In genomic region chr2:10317646-10318045, GRCh38 we compare ENCODE assay signal across 17 cellular contexts.
"Had no signal": no experiment of that assay in that cellular context is flagged by ENCODE, and none has a peak within 500 bp of the region (broad histone marks: within the 10 kb centered on the region; RNA-seq: fewer than 3 reads in every experiment).

No MANE protein-coding gene starts in this region.

- H3K27me3 ChIP-seq: cardiac muscle cell, sigmoid colon, upper lobe of right lung had no signal

- H3K9me3 Mint-ChIP-seq: activated B cell treated with CpG ODN at 0.5 μM for 24 hours had no signal

- H3K27ac ChIP-seq: cardiac muscle cell, epithelial cell of prostate, sigmoid colon, upper lobe of right lung had no signal

- H3K4me3 Mint-ChIP-seq: activated B cell treated with CpG ODN at 0.5 μM for 24 hours; activated CD4-positive, alpha-beta memory T cell treated with anti-CD3 and anti-CD28 coated beads, Interleukin-2, amount 10 ng/mL, durations not matched to agents 7 days and 5 days; activated CD8-positive, alpha-beta memory T cell treated with anti-CD3 and anti-CD28 coated beads, Interleukin-2, amount 10 ng/mL, durations not matched to agents 7 days and 5 days; activated naive CD8-positive, alpha-beta T cell treated with anti-CD3 and anti-CD28 coated beads for 36 hours; nephron; stimulated activated naive B cell treated with anti-CD40 and anti-IgM and Interleukin-4, amounts not matched to agents 10 μg/mL and 1 μg/mL and 100 μg/mL, for 72 hours had no signal

- H3K36me3 ChIP-seq: cardiac muscle cell, sigmoid colon, upper lobe of right lung had no signal

- H3K4me1 Mint-ChIP-seq: activated CD8-positive, alpha-beta memory T cell treated with anti-CD3 and anti-CD28 coated beads, Interleukin-2, amount 10 ng/mL, durations not matched to agents 7 days and 5 days had no signal

- ATAC-seq: activated CD8-positive, alpha-beta memory T cell treated with anti-CD3 and anti-CD28 coated beads, Interleukin-2, amount 10 ng/mL, durations not matched to agents 7 days and 5 days; left cardiac atrium; stimulated activated naive B cell treated with anti-CD40 and anti-IgM and Interleukin-4, amounts not matched to agents 10 μg/mL and 1 μg/mL and 100 μg/mL, for 72 hours; upper lobe of right lung had no signal

- H3K4me1 ChIP-seq: sigmoid colon, upper lobe of right lung had no signal

- H3K27me3 Mint-ChIP-seq: activated B cell treated with CpG ODN at 0.5 μM for 24 hours; activated CD4-positive, alpha-beta memory T cell treated with anti-CD3 and anti-CD28 coated beads, Interleukin-2, amount 10 ng/mL, durations not matched to agents 7 days and 5 days; activated CD8-positive, alpha-beta memory T cell treated with anti-CD3 and anti-CD28 coated beads, Interleukin-2, amount 10 ng/mL, durations not matched to agents 7 days and 5 days; activated naive CD8-positive, alpha-beta T cell treated with anti-CD3 and anti-CD28 coated beads for 36 hours; stimulated activated naive B cell treated with anti-CD40 and anti-IgM and Interleukin-4, amounts not matched to agents 10 μg/mL and 1 μg/mL and 100 μg/mL, for 72 hours had no signal

- DNase-seq: activated B cell treated with CpG ODN at 0.5 μM for 24 hours; activated CD4-positive, alpha-beta memory T cell treated with anti-CD3 and anti-CD28 coated beads, Interleukin-2, amount 10 ng/mL, durations not matched to agents 7 days and 5 days; activated CD4-positive, alpha-beta T cell treated with anti-CD3 and anti-CD28 coated beads for 48 hours; activated CD8-positive, alpha-beta memory T cell treated with anti-CD3 and anti-CD28 coated beads, Interleukin-2, amount 10 ng/mL, durations not matched to agents 7 days and 5 days; activated naive CD8-positive, alpha-beta T cell treated with anti-CD3 and anti-CD28 coated beads for 36 hours; amniotic stem cell; foreskin fibroblast; left cardiac atrium; mesendoderm; nucleus accumbens; sigmoid colon; stimulated activated naive B cell treated with anti-CD40 and anti-IgM and Interleukin-4, amounts not matched to agents 10 μg/mL and 1 μg/mL and 100 μg/mL, for 72 hours; upper lobe of right lung had no signal

- FAIRE-seq: TTC549 had no signal

- H3K4me3 ChIP-seq: cardiac muscle cell, sigmoid colon, upper lobe of right lung had no signal

- H3K27ac Mint-ChIP-seq: activated B cell treated with CpG ODN at 0.5 μM for 24 hours; activated CD4-positive, alpha-beta memory T cell treated with anti-CD3 and anti-CD28 coated beads, Interleukin-2, amount 10 ng/mL, durations not matched to agents 7 days and 5 days; activated CD8-positive, alpha-beta memory T cell treated with anti-CD3 and anti-CD28 coated beads, Interleukin-2, amount 10 ng/mL, durations not matched to agents 7 days and 5 days; activated naive CD8-positive, alpha-beta T cell treated with anti-CD3 and anti-CD28 coated beads for 36 hours; nephron; stimulated activated naive B cell treated with anti-CD40 and anti-IgM and Interleukin-4, amounts not matched to agents 10 μg/mL and 1 μg/mL and 100 μg/mL, for 72 hours had no signal

- H3K9me3 ChIP-seq: sigmoid colon, upper lobe of right lung had no signal
